In genomic region chr1:153942766-153943549, GRCh38 we compare ENCODE assay signal across 22 cellular contexts. TPM values are rescaled to one million over a fixed set of nuclear protein-coding genes. Genes with fewer than 3 reads are reported as not detected.
A peak's percentile ranks its signal among the peaks of the same experiment; 100 is the strongest.
DNase-seq lines count a peak whose midpoint lies in the region; ATAC-seq and TF ChIP-seq lines count a peak whose summit lies in the region.
"Had no signal": no experiment of that assay in that cellular context is flagged by ENCODE, and none has a peak within 500 bp of the region (broad histone marks: within the 10 kb centered on the region; RNA-seq: fewer than 3 reads in every experiment).

No MANE protein-coding gene starts in this region.

- BruUV-seq in A673 (replicated peaks; lab: Mats Ljungman, UMichigan), result no TSS peak

- no peaks in the 10 kb centered on the region for H3K27me3 Mint-ChIP-seq in activated CD4-positive, alpha-beta T cell treated with anti-CD3 and anti-CD28 coated beads, Interleukin-2, amount 10 ng/mL, durations not matched to agents 24 days and 14 days
- no peaks in the 10 kb centered on the region for H3K27me3 Mint-ChIP-seq in T-helper 17 cell
- peaks cover 11 to 20% (median 13%) of the 10 kb centered on the region in 3 donors for H3K27me3 Mint-ChIP-seq in immature natural killer cell (ENCODE audit: low read depth in 3 of 3)
- H3K27me3 Mint-ChIP-seq: type B pancreatic cell had no signal

- H3K4me1 Mint-ChIP-seq in activated CD4-positive, alpha-beta T cell treated with anti-CD3 and anti-CD28 coated beads, Interleukin-2, amount 10 ng/mL, durations not matched to agents 24 days and 14 days, result peaks cover 28% of the 10 kb centered on the region
- H3K4me1 Mint-ChIP-seq in T-helper 17 cell (peaks cover 39% of the 10 kb centered on the region), immature natural killer cell (peaks cover 55 to 62% of the 10 kb centered on the region in 2 donors)

- no peaks in the 10 kb centered on the region for H3K9me3 Mint-ChIP-seq in activated CD4-positive, alpha-beta T cell treated with anti-CD3 and anti-CD28 coated beads, Interleukin-2, amount 10 ng/mL, durations not matched to agents 24 days and 14 days
- no peaks in the 10 kb centered on the region for H3K9me3 Mint-ChIP-seq in immature natural killer cell
- H3K9me3 Mint-ChIP-seq: type B pancreatic cell had no signal

- H3K4me1 ChIP-seq in gastrocnemius medialis, result peaks cover 15 to 31% of the 10 kb centered on the region in 2 donors
- peaks cover 0 to 29% (median 14%) of the 10 kb centered on the region in 4 donors for H3K4me1 ChIP-seq in tibial nerve
- H3K4me1 ChIP-seq in A673 (ENCODE audit: insufficient read depth, low read length, poor library complexity, severe bottlenecking), result peaks cover 6% of the 10 kb centered on the region

- H3K4me3 ChIP-seq in gastrocnemius medialis (no peak overlapping the region), tibial nerve (no peak overlapping the region), A673 (ENCODE audit: low read depth, low read length, poor library complexity, severe bottlenecking) (no peak overlapping the region)
- H3K4me3 ChIP-seq: SJCRH30 had no signal

- H3K9me3 ChIP-seq in T-helper 17 cell (ENCODE audit: control insufficient read depth, low read length, poor library complexity, severe bottlenecking) (no peaks in the 10 kb centered on the region), gastrocnemius medialis (no peaks in the 10 kb centered on the region), tibial nerve (no peaks in the 10 kb centered on the region), A673 (ENCODE audit: low read depth, low read length, poor library complexity, severe bottlenecking) (no peaks in the 10 kb centered on the region)
- H3K9me3 ChIP-seq: SJCRH30 had no signal

- CTCF ChIA-PET in A673 (lab: Charles Lee), result no interaction called here

- intact Hi-C loops in activated CD4-positive, alpha-beta T cell treated with anti-CD3 and anti-CD28 coated beads, Interleukin-2, amount 10 ng/mL, durations not matched to agents 24 days and 14 days (cut with micrococcal nuclease), result no loop called here
- intact Hi-C loops in gastrocnemius medialis (cut with DNase I; ENCODE audit: low total_unique reads) (no loop called here), A673 (cut with micrococcal nuclease; ENCODE audit: unreplicated experiment) (no loop called here)

- in situ Hi-C loops in gastrocnemius medialis (cut with MboI; ENCODE audit: low sequenced_read_pairs in 4 of 4), result loop anchor here in 1 of 4 donors (10.0 kb wide), 1 partner anchor 148 kb away; no protein-coding TSS in a partner anchor

- DNase-seq in activated CD4-positive, alpha-beta T cell treated with anti-CD3 and anti-CD28 coated beads, Interleukin-2, amount 10 ng/mL, durations not matched to agents 24 days and 14 days, result no peak
- no peak for DNase-seq in activated CD4-positive, alpha-beta T cell treated with anti-CD3 and anti-CD28 coated beads for 4 hours
- DNase-seq in T-helper 17 cell, result no peak
- no peak for DNase-seq in immature natural killer cell
- no peak for DNase-seq in gastrocnemius medialis
- no peak for DNase-seq in tibial nerve (ENCODE audit: low spot score in 2 of 2)
- DNase-seq in caudate nucleus (lab: John Stamatoyannopoulos, UW), result no peak
- no peak for DNase-seq in A673 (ENCODE audit: low spot score)
- DNase-seq: activated CD4-positive, alpha-beta T cell treated with anti-CD3 and anti-CD28 coated beads, Interleukin-2, amount 50 U/mL, for 48 hours; activated gamma-delta T cell; brain microvascular endothelial cell; Calu3; hippocampal formation; IMR-90; kidney glomerular epithelial cell; MV-4-11; NCI-H2081; NCI-H510A treated with DMSO at 0.1 percent for 48 hours; OCI-M1; SJCRH30 had no signal

- 83 to 85% methylated on average over 11 of the region's 11 CpGs for WGBS in tibial nerve, 2 donors

- peak overlapping the region; percentile 26 for H3K4me3 Mint-ChIP-seq in activated CD4-positive, alpha-beta T cell treated with anti-CD3 and anti-CD28 coated beads, Interleukin-2, amount 10 ng/mL, durations not matched to agents 24 days and 14 days
- H3K4me3 Mint-ChIP-seq in T-helper 17 cell (no peak overlapping the region), immature natural killer cell (peak overlapping the region in 3 of 5 donors; percentile 13 to 54 (median 33))
- H3K4me3 Mint-ChIP-seq: type B pancreatic cell had no signal

- H3K27me3 ChIP-seq in gastrocnemius medialis, result no peaks in the 10 kb centered on the region
- no peaks in the 10 kb centered on the region for H3K27me3 ChIP-seq in tibial nerve
- H3K27me3 ChIP-seq in A673 (replicated peaks; ENCODE audit: insufficient read depth, low read depth, low read length, poor library complexity), result no peaks in the 10 kb centered on the region
- H3K27me3 ChIP-seq: brain microvascular endothelial cell, SJCRH30 had no signal

- no peak for TF ChIP-seq EP300 in tibial nerve (IDR thresholded peaks at IDR 0.05)

- TF ChIP-seq POLR2A in gastrocnemius medialis (IDR thresholded peaks at IDR 0.05), result no peak
- TF ChIP-seq POLR2A in tibial nerve (IDR thresholded peaks at IDR 0.05), result no peak

- POLR2A ChIA-PET in A673 (lab: Charles Lee; ENCODE audit: low non-redundant PET), result interaction anchor here (0.6 kb wide), 1 partner anchor 16 kb away, joined by 3 read pairs; no protein-coding TSS in a partner anchor

- peaks cover 60% of the 10 kb centered on the region for H3K36me3 Mint-ChIP-seq in activated CD4-positive, alpha-beta T cell treated with anti-CD3 and anti-CD28 coated beads, Interleukin-2, amount 10 ng/mL, durations not matched to agents 24 days and 14 days (ENCODE audit: low read depth)
- H3K36me3 Mint-ChIP-seq in T-helper 17 cell (ENCODE audit: low read depth) (peaks cover 7% of the 10 kb centered on the region), immature natural killer cell (peaks cover 9 to 38% (median 17%) of the 10 kb centered on the region in 3 donors)
- H3K36me3 Mint-ChIP-seq: type B pancreatic cell had no signal

- H3K27ac ChIP-seq in gastrocnemius medialis (peak overlapping the region in 3 of 4 donors; percentile 11 to 18 (median 16)), tibial nerve (no peak overlapping the region), caudate nucleus (ENCODE audit: low read depth, low read length) (no peak overlapping the region), A673 (ENCODE audit: low read depth, low read length, poor library complexity, severe bottlenecking) (no peak overlapping the region)
- H3K27ac ChIP-seq: brain microvascular endothelial cell, SJCRH30 had no signal

- H3K27ac Mint-ChIP-seq in activated CD4-positive, alpha-beta T cell treated with anti-CD3 and anti-CD28 coated beads, Interleukin-2, amount 10 ng/mL, durations not matched to agents 24 days and 14 days, result peak overlapping the region; percentile 48
- H3K27ac Mint-ChIP-seq in T-helper 17 cell, result peak overlapping the region; percentile 94
- peak overlapping the region; percentile 84 to 100 (median 92) for H3K27ac Mint-ChIP-seq in immature natural killer cell
- H3K27ac Mint-ChIP-seq: type B pancreatic cell had no signal

- TF ChIP-seq CTCF in gastrocnemius medialis (IDR thresholded peaks at IDR 0.05 in 4 of 5, conservative IDR thresholded peaks at IDR 0.05 in 1 of 5), result no peak
- no peak for TF ChIP-seq CTCF in tibial nerve (IDR thresholded peaks at IDR 0.05)
- TF ChIP-seq CTCF in A673 (conservative IDR thresholded peaks at IDR 0.05; ENCODE audit: low read depth, low read length), result no peak

- ATAC-seq in T-helper 17 cell (no peak), gastrocnemius medialis (no peak)
- ATAC-seq: GM12878 had no signal

- peaks cover 0 to 41% of the 10 kb centered on the region in 2 donors for H3K36me3 ChIP-seq in gastrocnemius medialis
- peaks cover 3 to 57% (median 9%) of the 10 kb centered on the region in 3 donors for H3K36me3 ChIP-seq in tibial nerve
- peaks cover 10% of the 10 kb centered on the region for H3K36me3 ChIP-seq in A673 (ENCODE audit: insufficient read depth, low read length, poor library complexity, severe bottlenecking)

RNA-seq across cellular contexts. Expression of gene DENND4B, which starts 3.6 kb away (rescaled TPM):
- 128 and 130 TPM in 2 replicates for total RNA-seq in activated CD4-positive, alpha-beta T cell treated with anti-CD3 and anti-CD28 coated beads, Interleukin-2, amount 10 ng/mL, durations not matched to agents 24 days and 14 days
- total RNA-seq in T-helper 17 cell (100 to 1,000 TPM; 120 to 157 TPM), gastrocnemius medialis (10 to 100 TPM; 38.0 to 45.8 (median 40.1) TPM), tibial nerve (10 to 100 TPM; 42.8 to 78.0 (median 56.7) TPM), A673 (2021) (61.5 and 66.6 TPM in 2 replicates)
- 10 to 100 TPM in 2 of 3 donors, 1 to 10 TPM in 1; 9.9 to 37.1 (median 11.5) TPM for polyA plus RNA-seq in immature natural killer cell

RNA-seq across cellular contexts. Expression of gene CRTC2, which starts 15.5 kb away (rescaled TPM):
- 72.4 and 76.8 TPM in 2 replicates for total RNA-seq in activated CD4-positive, alpha-beta T cell treated with anti-CD3 and anti-CD28 coated beads, Interleukin-2, amount 10 ng/mL, durations not matched to agents 24 days and 14 days
- 100 to 1,000 TPM; 133 to 151 TPM for total RNA-seq in T-helper 17 cell
- polyA plus RNA-seq in immature natural killer cell, result 10 to 100 TPM; 13.0 to 31.2 (median 19.3) TPM
- 10 to 100 TPM; 17.4 to 27.1 (median 23.3) TPM for total RNA-seq in gastrocnemius medialis
- total RNA-seq in tibial nerve, result 10 to 100 TPM; 17.4 to 43.7 (median 23.4) TPM
- 37.8 and 40.8 TPM in 2 replicates for total RNA-seq in A673 (2021)

RNA-seq across cellular contexts. Expression of gene GATAD2B, which starts 20.2 kb away (rescaled TPM):
- total RNA-seq in activated CD4-positive, alpha-beta T cell treated with anti-CD3 and anti-CD28 coated beads, Interleukin-2, amount 10 ng/mL, durations not matched to agents 24 days and 14 days, result 68.8 and 69.0 TPM in 2 replicates
- total RNA-seq in T-helper 17 cell (10 to 100 TPM; 63.3 to 72.9 TPM), gastrocnemius medialis (10 to 100 TPM; 22.0 to 40.7 (median 28.1) TPM), tibial nerve (10 to 100 TPM; 16.8 to 26.5 (median 24.6) TPM), A673 (2021) (58.8 and 67.3 TPM in 2 replicates)
- 1 to 10 TPM; 1.3 to 5.5 (median 2.1) TPM for polyA plus RNA-seq in immature natural killer cell

RNA-seq across cellular contexts. Expression of gene SLC39A1, which starts 20.4 kb away (rescaled TPM):
- total RNA-seq in activated CD4-positive, alpha-beta T cell treated with anti-CD3 and anti-CD28 coated beads, Interleukin-2, amount 10 ng/mL, durations not matched to agents 24 days and 14 days, result 71.6 and 78.2 TPM in 2 replicates
- 10 to 100 TPM; 14.1 to 16.4 TPM for total RNA-seq in T-helper 17 cell
- polyA plus RNA-seq in immature natural killer cell, result 10 to 100 TPM; 52.3 to 84.8 (median 54.6) TPM
- 10 to 100 TPM; 37.1 to 63.2 (median 47.9) TPM for total RNA-seq in gastrocnemius medialis
- total RNA-seq in tibial nerve, result 100 to 1,000 TPM in 1 of 4 donors, 10 to 100 TPM in 3; 81.0 to 157 (median 92.4) TPM
- total RNA-seq in A673 (2021), result 90.7 and 97.3 TPM in 2 replicates

RNA-seq across cellular contexts. Expression of gene CREB3L4, which starts 24.7 kb away (rescaled TPM):
- 8.3 and 9.7 TPM in 2 replicates for total RNA-seq in activated CD4-positive, alpha-beta T cell treated with anti-CD3 and anti-CD28 coated beads, Interleukin-2, amount 10 ng/mL, durations not matched to agents 24 days and 14 days
- total RNA-seq in T-helper 17 cell, result 1 to 10 TPM; 4.5 to 6.0 TPM
- polyA plus RNA-seq in immature natural killer cell, result 10 to 100 TPM; 10.0 to 17.6 (median 15.2) TPM
- total RNA-seq in gastrocnemius medialis, result 1 to 10 TPM; 4.5 to 7.9 (median 5.7) TPM
- total RNA-seq in tibial nerve, result 10 to 100 TPM; 10.2 to 17.5 (median 11.4) TPM
- total RNA-seq in A673 (2021), result 8.7 and 14.4 TPM in 2 replicates

Comparison
In these comparisons a context has a peak if more than half of its experiments do, and no peak if none do; other contexts are left out.
1. H3K27ac ChIP-seq: peak in gastrocnemius medialis (3 of 4); none in tibial nerve (0 of 4), caudate nucleus (single experiment) and A673 (single experiment).
2. Peak in every context shown above with its lines, with median percentiles within 50 percentile points of each other: H3K27ac Mint-ChIP-seq.